1 cellular context compared by ENCODE assay signal in genomic region chr7:10401793-10402192, GRCh38.
TF ChIP-seq lines count a peak whose summit lies in the region.

No MANE protein-coding gene starts in this region.

TF ChIP-seq in HEK293, 187 proteins besides CTCF, POLR2A, EP300 and RAD21 (continued from another document):
- TF ChIP-seq PRDM2 (tag by site-specific recombination; IDR thresholded peaks at IDR 0.05; ENCODE audit: borderline replicate concordance) (no peak), ZNF391 (tag by site-specific recombination; IDR thresholded peaks at IDR 0.05; ENCODE audit: borderline replicate concordance, low read depth) (no peak), SCRT1 (tag by site-specific recombination; IDR thresholded peaks at IDR 0.05; ENCODE audit: borderline replicate concordance) (no peak)
